ENCODE assay signal across 20 cellular contexts in genomic region chr16:88359008-88359407, GRCh38.
"Had no signal": no experiment of that assay in that cellular context is flagged by ENCODE, and none has a peak within 500 bp of the region (broad histone marks: within the 10 kb centered on the region; RNA-seq: fewer than 3 reads in every experiment).

No MANE protein-coding gene starts in this region.

- H3K4me3 Mint-ChIP-seq: activated CD4-positive, alpha-beta memory T cell treated with anti-CD3 and anti-CD28 coated beads, Interleukin-2, amount 10 ng/mL, durations not matched to agents 7 days and 5 days; activated CD4-positive, alpha-beta T cell treated with anti-CD3 and anti-CD28 coated beads for 36 hours; activated T-helper 17 cell treated with anti-CD3 and anti-CD28 coated beads, Interleukin-2, amount 50 U/mL, for 72 hours; central memory CD8-positive, alpha-beta T cell; dendritic cell treated with granulocyte-macrophage colony-stimulating factor and Interleukin-4, amounts not matched to agents 40 ng/mL and 50 ng/mL, for 4 days; nephron progenitor cell; T-cell had no signal

- H3K4me3 ChIP-seq: adrenal gland, body of pancreas, pancreas, tibial artery, vagina had no signal

- H3K9me3 Mint-ChIP-seq: activated CD4-positive, alpha-beta memory T cell treated with anti-CD3 and anti-CD28 coated beads, Interleukin-2, amount 10 ng/mL, durations not matched to agents 7 days and 5 days; central memory CD8-positive, alpha-beta T cell; dendritic cell treated with granulocyte-macrophage colony-stimulating factor and Interleukin-4, amounts not matched to agents 40 ng/mL and 50 ng/mL, for 4 days had no signal

- DNase-seq: activated CD4-positive, alpha-beta memory T cell treated with anti-CD3 and anti-CD28 coated beads, Interleukin-2, amount 10 ng/mL, durations not matched to agents 7 days and 5 days; activated CD4-positive, alpha-beta T cell treated with anti-CD3 and anti-CD28 coated beads for 36 hours; activated naive CD4-positive, alpha-beta T cell treated with anti-CD3 and anti-CD28 coated beads, Interleukin-2, amount 50 U/mL, for 16 hours; adrenal gland; body of pancreas; erythroblast; hypothalamus; mesendoderm; nephron progenitor cell; retina; small intestine; T-cell; tibial artery; WERI-Rb-1 had no signal

- H3K9me3 ChIP-seq: adrenal gland, pancreas, tibial artery, vagina had no signal

- H3K27ac ChIP-seq: adrenal gland, body of pancreas, pancreas, tibial artery, vagina, WERI-Rb-1 had no signal

- H3K36me3 Mint-ChIP-seq: T-cell had no signal

- H3K36me3 ChIP-seq: adrenal gland, pancreas, tibial artery, vagina, WERI-Rb-1 had no signal

- ATAC-seq: activated CD4-positive, alpha-beta T cell treated with anti-CD3 and anti-CD28 coated beads for 36 hours; activated T-helper 17 cell treated with anti-CD3 and anti-CD28 coated beads, Interleukin-2, amount 50 U/mL, for 72 hours; body of pancreas; left lobe of liver; pancreas; T-cell had no signal

- H3K27me3 ChIP-seq: adrenal gland, body of pancreas, pancreas, vagina had no signal

- H3K4me1 ChIP-seq: adrenal gland, body of pancreas, pancreas, tibial artery, vagina had no signal

- H3K27ac Mint-ChIP-seq: activated CD4-positive, alpha-beta memory T cell treated with anti-CD3 and anti-CD28 coated beads, Interleukin-2, amount 10 ng/mL, durations not matched to agents 7 days and 5 days; activated CD4-positive, alpha-beta T cell treated with anti-CD3 and anti-CD28 coated beads for 36 hours; activated T-helper 17 cell treated with anti-CD3 and anti-CD28 coated beads, Interleukin-2, amount 50 U/mL, for 72 hours; dendritic cell treated with granulocyte-macrophage colony-stimulating factor and Interleukin-4, amounts not matched to agents 40 ng/mL and 50 ng/mL, for 4 days; nephron progenitor cell; T-cell had no signal

- H3K4me1 Mint-ChIP-seq: activated CD4-positive, alpha-beta memory T cell treated with anti-CD3 and anti-CD28 coated beads, Interleukin-2, amount 10 ng/mL, durations not matched to agents 7 days and 5 days; activated CD4-positive, alpha-beta T cell treated with anti-CD3 and anti-CD28 coated beads for 36 hours; activated T-helper 17 cell treated with anti-CD3 and anti-CD28 coated beads, Interleukin-2, amount 50 U/mL, for 72 hours; central memory CD8-positive, alpha-beta T cell; nephron progenitor cell; T-cell had no signal
